In genomic region chr7:91055219-91055618, GRCh38 we compare ENCODE assay signal across 1 cellular context.
TF ChIP-seq lines count a peak whose summit lies in the region.

No MANE protein-coding gene starts in this region.

TF ChIP-seq in SK-N-SH, 30 proteins besides CTCF, POLR2A, EP300 and RAD21 (continued from another document):
- no peak for TF ChIP-seq ELF1 (IDR thresholded peaks at IDR 0.05)
- TF ChIP-seq TCF12 (IDR thresholded peaks at IDR 0.05), result no peak
- no peak for TF ChIP-seq MXI1 (IDR thresholded peaks at IDR 0.05; ENCODE audit: low read depth, low read length)
- TF ChIP-seq GABPA (IDR thresholded peaks at IDR 0.05; ENCODE audit: low read depth), result no peak
- TF ChIP-seq USF1 (IDR thresholded peaks at IDR 0.05; ENCODE audit: borderline replicate concordance, low read depth), result no peak
